ENCODE assay signal across 21 cellular contexts in genomic region chr4:185518069-185518468, GRCh38. TPM values are rescaled to one million over a fixed set of nuclear protein-coding genes. Genes with fewer than 3 reads are reported as not detected.
DNase-seq lines count a peak whose midpoint lies in the region; ATAC-seq, FAIRE-seq and TF ChIP-seq lines count a peak whose summit lies in the region.
"Had no signal": no experiment of that assay in that cellular context is flagged by ENCODE, and none has a peak within 500 bp of the region (broad histone marks: within the 10 kb centered on the region; RNA-seq: fewer than 3 reads in every experiment).

No MANE protein-coding gene starts in this region.

- POLR2A ChIA-PET in HepG2 (lab: Yijun Ruan, JAX): no interaction called here

- H3K4me2 ChIP-seq in HepG2 (ENCODE audit: low read depth, low read length): no peak overlapping the region

- H3K27me3 ChIP-seq in liver (ENCODE audit: control insufficient read depth in 4 of 4, insufficient read depth in 4 of 4, low read length in 3 of 4): no peaks in the 10 kb centered on the region
- H3K27me3 ChIP-seq in HepG2 (ENCODE audit: control insufficient read depth in 1 of 2, insufficient read depth in 2 of 2, low read length in 2 of 2): no peaks in the 10 kb centered on the region; a peak in 1 of 5 replicates
- no peaks in the 10 kb centered on the region for H3K27me3 ChIP-seq in gastroesophageal sphincter

- H3K4me3 ChIP-seq in liver (ENCODE audit: low read depth in 1 of 3, low read length in 3 of 3) (no peak overlapping the region), HepG2 (replicated peaks in 1 of 3; ENCODE audit: insufficient read depth in 1 of 3, low read depth in 2 of 3, low read length in 3 of 3) (no peak overlapping the region), gastroesophageal sphincter (no peak overlapping the region), urinary bladder (ENCODE audit: low read depth, low read length) (no peak overlapping the region)

- no peak for DNase-seq in HepG2 (ENCODE audit: low spot score)
- DNase-seq in NCI-H774 (lab: John Stamatoyannopoulos, UW): no peak
- no peak for DNase-seq in inferior parietal cortex (ENCODE audit: extremely low spot score)
- DNase-seq: CD8-positive, alpha-beta T cell; COR-L47; DMS153; DMS79 treated with DMSO at 0.1 percent for 48 hours; EL had no signal

- H3K9ac ChIP-seq in liver (ENCODE audit: low read depth in 1 of 2, low read length in 2 of 2) (no peak overlapping the region), HepG2 (ENCODE audit: insufficient read depth, low read depth, low read length) (no peak overlapping the region)

- H3K27ac ChIP-seq in liver (ENCODE audit: low read depth in 1 of 2, low read length in 2 of 2) (no peak overlapping the region), HepG2 (ENCODE audit: extremely low read length, insufficient read depth, low read length) (no peak overlapping the region), gastroesophageal sphincter (peak overlapping the region in 3 of 4 donors; percentile 43 to 74 (median 73)), urinary bladder (ENCODE audit: low read depth) (peak overlapping the region; percentile 23)

- no peak overlapping the region for H2AFZ ChIP-seq in HepG2 (ENCODE audit: low read length)

- no peaks in the 10 kb centered on the region for H3K79me2 ChIP-seq in HepG2 (ENCODE audit: insufficient read depth, low read length)

- no peak for FAIRE-seq in HepG2 (lab: Jason Lieb, UNC)
- FAIRE-seq: D721Med, G401.6, H54 had no signal

- CTCF ChIA-PET in HepG2 (lab: Yijun Ruan, JAX; ENCODE audit: low intra/inter-chr PET ratio, low total read pairs): no interaction called here

- TF ChIP-seq POLR2A in HepG2 (IDR thresholded peaks at IDR 0.05; ENCODE audit: insufficient read depth in 1 of 2, low read depth in 2 of 2, low read length in 2 of 2): no peak
- TF ChIP-seq POLR2A in gastroesophageal sphincter (IDR thresholded peaks at IDR 0.05): no peak

- TF ChIP-seq CTCF in liver (IDR thresholded peaks at IDR 0.05; ENCODE audit: low read depth, low read length, missing input control) (no peak), HepG2 (CRISPR knock-in tag; IDR thresholded peaks at IDR 0.05) (no peak), gastroesophageal sphincter (IDR thresholded peaks at IDR 0.05) (no peak)

- H3K36me3 ChIP-seq in liver (ENCODE audit: control insufficient read depth in 4 of 4, insufficient read depth in 3 of 4, low read depth in 1 of 4, low read length in 3 of 4): no peaks in the 10 kb centered on the region
- H3K36me3 ChIP-seq in HepG2 (replicated peaks in 1 of 2; ENCODE audit: control insufficient read depth in 1 of 2, insufficient read depth in 2 of 2, low read length in 2 of 2): no peaks in the 10 kb centered on the region
- H3K36me3 ChIP-seq in gastroesophageal sphincter: peaks cover 8 to 84% of the 10 kb centered on the region in 2 donors
- no peaks in the 10 kb centered on the region for H3K36me3 ChIP-seq in urinary bladder (ENCODE audit: insufficient read depth)

- intact Hi-C loops in HepG2 (cut with micrococcal nuclease; ENCODE audit: unreplicated experiment): no loop called here

- H3K4me1 ChIP-seq in liver (ENCODE audit: control insufficient read depth in 4 of 4, insufficient read depth in 4 of 4, low read length in 3 of 4): peaks cover 0 to 11% (median 8%) of the 10 kb centered on the region in 4 donors
- peaks cover 17% of the 10 kb centered on the region for H3K4me1 ChIP-seq in HepG2 (ENCODE audit: insufficient read depth, low read length)
- H3K4me1 ChIP-seq in gastroesophageal sphincter: peaks cover 6 to 71% (median 28%) of the 10 kb centered on the region in 3 donors
- H3K4me1 ChIP-seq in urinary bladder (ENCODE audit: insufficient read depth): no peaks in the 10 kb centered on the region

- in situ Hi-C loops in HepG2 (cut with HindIII; ENCODE audit: extremely low pct_ligation_motif_present, low pct_unique_long_range_greater_than_20kb): loop anchor here (10.0 kb wide), 1 partner anchor 77 kb away; no protein-coding TSS in a partner anchor

- no peak for TF ChIP-seq EP300 in HepG2 (IDR thresholded peaks at IDR 0.05; ENCODE audit: low read depth in 2 of 2, low read length in 2 of 2)
- no peak for TF ChIP-seq EP300 in HepG2 (CRISPR knock-in tag; IDR thresholded peaks at IDR 0.05; ENCODE audit: borderline replicate concordance)
- no peak for TF ChIP-seq EP300 in Ishikawa (IDR thresholded peaks at IDR 0.05; ENCODE audit: borderline replicate concordance)
- no peak for TF ChIP-seq EP300 in gastroesophageal sphincter (IDR thresholded peaks at IDR 0.05)

- TF ChIP-seq RAD21 in liver (IDR thresholded peaks at IDR 0.05) (no peak), HepG2 (CRISPR knock-in tag; IDR thresholded peaks at IDR 0.05) (no peak), Ishikawa (IDR thresholded peaks at IDR 0.05; ENCODE audit: low read depth) (no peak)

- BruUV-seq in HepG2 (replicated peaks; lab: Mats Ljungman, UMichigan): no TSS peak

- no peak for ATAC-seq in HepG2
- no peak for ATAC-seq in gastroesophageal sphincter
- ATAC-seq in HG02642 (IDR thresholded peaks at IDR 0.05; ENCODE audit: poor library complexity, unreplicated experiment): no peak
- ATAC-seq: CD8-positive, alpha-beta T cell had no signal

- H3K9me3 ChIP-seq in liver (ENCODE audit: control insufficient read depth in 4 of 4, low read length in 3 of 4) (no peaks in the 10 kb centered on the region), HepG2 (ENCODE audit: low read length) (no peaks in the 10 kb centered on the region), gastroesophageal sphincter (no peaks in the 10 kb centered on the region)

- no peaks in the 10 kb centered on the region for H4K20me1 ChIP-seq in HepG2 (ENCODE audit: insufficient read depth, low read length)

TF ChIP-seq in liver, 16 proteins besides CTCF, POLR2A, EP300 and RAD21 (continues in another document):
- TF ChIP-seq EGR1 (IDR thresholded peaks at IDR 0.05; ENCODE audit: low read depth in 2 of 2) (no peak), FOXA1 (IDR thresholded peaks at IDR 0.05) (no peak)

TF ChIP-seq in HepG2, 621 proteins besides CTCF, POLR2A, EP300 and RAD21 (continues in another document):
- no peak for TF ChIP-seq ADNP (CRISPR knock-in tag; IDR thresholded peaks at IDR 0.05)

RNA-seq across cellular contexts. Expression of gene PDLIM3, which starts 17.2 kb away (rescaled TPM):
- total RNA-seq in liver (1 to 10 TPM in 1 of 2 donors, under 1 TPM in 1; 0.98 to 8.8 TPM), HepG2 (2016; rRNA removed; fragmentation: Illumina TruSeq; extraction: Trizol) (5.9 and 6.3 TPM in 2 replicates), gastroesophageal sphincter (1,000 to 10,000 TPM; 1,505 to 2,123 (median 1,752) TPM), urinary bladder (456 TPM)
- polyA plus RNA-seq in liver (1 to 10 TPM in 1 of 2 donors, under 1 TPM in 1; 0.58 to 5.7 TPM), HepG2 (2011; rRNA removed) (14.0 and 14.8 TPM in 2 replicates), urinary bladder (358 TPM)
- 2.5 and 3.1 TPM in 2 replicates for total RNA-seq in HepG2 (2016; cell fraction: cytosol; rRNA removed; fragmentation: Illumina TruSeq; extraction: Trizol; ENCODE audit: low read depth)
- 6.4 and 8.1 TPM in 2 replicates for total RNA-seq in HepG2 (2016; cell fraction: insoluble cytoplasmic fraction; rRNA removed; fragmentation: Illumina TruSeq; extraction: Trizol)
- total RNA-seq in HepG2 (2016; cell fraction: membrane; rRNA removed; fragmentation: Illumina TruSeq; extraction: Trizol): 5.3 TPM in 2 replicates
- total RNA-seq in HepG2 (2016; cell fraction: nucleus; rRNA removed; fragmentation: Illumina TruSeq; extraction: Trizol): 5.3 and 5.9 TPM in 2 replicates
- 14.0 and 16.0 TPM in 2 replicates for polyA plus RNA-seq in HepG2 (2011; cell fraction: cytosol; rRNA removed)
- polyA plus RNA-seq in HepG2 (2011; cell fraction: nucleus; rRNA removed): 10.4 and 14.3 TPM in 2 replicates
- 3.0 and 13.6 TPM in 2 replicates for polyA plus RNA-seq in HepG2 (2012)
- polyA plus RNA-seq in HepG2 (2016; cell fraction: cytosol; fragmentation: Illumina TruSeq; extraction: Trizol; ENCODE audit: low read depth): 3.0 and 3.2 TPM in 2 replicates
- 7.6 and 8.1 TPM in 2 replicates for polyA plus RNA-seq in HepG2 (2016; cell fraction: insoluble cytoplasmic fraction; fragmentation: Illumina TruSeq; extraction: Trizol; ENCODE audit: low read depth)
- polyA plus RNA-seq in HepG2 (2016; cell fraction: membrane; fragmentation: Illumina TruSeq; extraction: Trizol; ENCODE audit: low read depth): 3.8 and 4.4 TPM in 2 replicates
- polyA plus RNA-seq in HepG2 (2016; cell fraction: nucleus; fragmentation: Illumina TruSeq; extraction: Trizol; ENCODE audit: insufficient read depth, low read depth): 4.3 and 4.8 TPM in 2 replicates
- polyA minus RNA-seq in HepG2 (2011; rRNA and poly(A)+ RNA removed; ENCODE audit: low replicate concordance): 6.4 and 20.2 TPM in 2 replicates
- 8.4 and 8.7 TPM in 2 replicates for polyA minus RNA-seq in HepG2 (2011; cell fraction: cytosol; rRNA and poly(A)+ RNA removed)
- polyA minus RNA-seq in HepG2 (2011; cell fraction: nucleus; rRNA and poly(A)+ RNA removed): 17.7 and 18.2 TPM in 2 replicates
- total RNA-seq: A673; CD8-positive, alpha-beta T cell; HT-29 had no signal
- polyA plus RNA-seq: CD14-positive monocyte had no signal

RNA-seq across cellular contexts. Expression of gene CCDC110, which starts 46.5 kb away (rescaled TPM):
- 1 to 10 TPM in 1 of 2 donors, not detected in 1; 1.5 TPM for total RNA-seq in liver
- under 1 TPM; 0.45 to 0.60 TPM for polyA plus RNA-seq in liver
- not detected in 2 replicates for total RNA-seq in HepG2 (2016; rRNA removed; fragmentation: Illumina TruSeq; extraction: Trizol)
- total RNA-seq in HepG2 (2016; cell fraction: cytosol; rRNA removed; fragmentation: Illumina TruSeq; extraction: Trizol; ENCODE audit: low read depth): not detected in 2 replicates
- total RNA-seq in HepG2 (2016; cell fraction: insoluble cytoplasmic fraction; rRNA removed; fragmentation: Illumina TruSeq; extraction: Trizol): not detected in 2 replicates
- not detected in 2 replicates for total RNA-seq in HepG2 (2016; cell fraction: membrane; rRNA removed; fragmentation: Illumina TruSeq; extraction: Trizol)
- not detected in 2 replicates for total RNA-seq in HepG2 (2016; cell fraction: nucleus; rRNA removed; fragmentation: Illumina TruSeq; extraction: Trizol)
- polyA plus RNA-seq in HepG2 (2011; rRNA removed): not detected in 2 replicates
- 0.06 TPM in 1 of 2 replicates, not detected in the other for polyA plus RNA-seq in HepG2 (2011; cell fraction: cytosol; rRNA removed)
- not detected in 2 replicates for polyA plus RNA-seq in HepG2 (2011; cell fraction: nucleus; rRNA removed)
- 0.16 and 0.35 TPM in 2 replicates for polyA plus RNA-seq in HepG2 (2012)
- not detected in 2 replicates for polyA plus RNA-seq in HepG2 (2016; cell fraction: cytosol; fragmentation: Illumina TruSeq; extraction: Trizol; ENCODE audit: low read depth)
- polyA plus RNA-seq in HepG2 (2016; cell fraction: insoluble cytoplasmic fraction; fragmentation: Illumina TruSeq; extraction: Trizol; ENCODE audit: low read depth): not detected in 2 replicates
- not detected in 2 replicates for polyA plus RNA-seq in HepG2 (2016; cell fraction: membrane; fragmentation: Illumina TruSeq; extraction: Trizol; ENCODE audit: low read depth)
- not detected in 2 replicates for polyA plus RNA-seq in HepG2 (2016; cell fraction: nucleus; fragmentation: Illumina TruSeq; extraction: Trizol; ENCODE audit: insufficient read depth, low read depth)
- polyA minus RNA-seq in HepG2 (2011; rRNA and poly(A)+ RNA removed; ENCODE audit: low replicate concordance): not detected in 2 replicates
- polyA minus RNA-seq in HepG2 (2011; cell fraction: cytosol; rRNA and poly(A)+ RNA removed): not detected in 2 replicates
- not detected in 2 replicates for polyA minus RNA-seq in HepG2 (2011; cell fraction: nucleus; rRNA and poly(A)+ RNA removed)
- total RNA-seq in gastroesophageal sphincter: 1 to 10 TPM in 3 of 4 donors, under 1 TPM in 1; 0.67 to 7.5 (median 2.4) TPM
- total RNA-seq in urinary bladder: 18.2 TPM
- polyA plus RNA-seq in urinary bladder: 2.0 TPM
- total RNA-seq: A673, HT-29 had no signal
- polyA plus RNA-seq: BJ, CD14-positive monocyte, IgD-negative memory B cell had no signal

Comparison
In these comparisons a context has a peak if more than half of its experiments do, and no peak if none do; other contexts are left out.
1. H3K27ac ChIP-seq: peak in gastroesophageal sphincter (3 of 4) and urinary bladder (single experiment); none in liver (0 of 2) and HepG2 (single experiment).
2. RNA of gene PDLIM3, which starts 17.2 kb away (total RNA-seq): 1,505 to 2,123 TPM in gastroesophageal sphincter and 456 TPM in urinary bladder (single experiment); 0.98 to 8.8 TPM in liver and 2.5 to 8.1 TPM in HepG2; every median in the first group is over 10 times any median in the second.